Comparison of ENCODE assay signal across 22 cellular contexts in the genomic region with DNA sequence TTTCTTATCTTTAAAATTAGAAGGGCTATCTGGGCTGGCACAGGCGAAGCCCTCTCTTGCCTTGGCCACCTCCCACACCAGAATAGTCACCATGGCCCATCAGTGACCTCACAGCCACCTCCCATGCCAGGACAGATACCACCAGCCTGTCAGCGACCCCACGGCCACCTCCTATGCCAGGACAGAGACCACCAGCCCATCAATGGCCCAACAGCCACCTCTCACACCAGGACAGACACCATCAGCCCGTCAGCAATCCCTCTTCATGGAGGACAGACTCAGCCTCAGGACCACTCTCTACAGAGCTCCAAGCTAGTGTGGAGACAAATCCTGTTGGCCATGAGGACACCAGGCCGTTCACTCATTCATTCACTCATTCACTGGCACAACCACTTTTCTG.
"Had no signal": no experiment of that assay in that cellular context is flagged by ENCODE, and none has a peak within 500 bp of the region (broad histone marks: within the 10 kb centered on the region; RNA-seq: fewer than 3 reads in every experiment).

No MANE protein-coding gene starts in this region.

- DNase-seq: activated CD4-positive, alpha-beta memory T cell treated with anti-CD3 and anti-CD28 coated beads for 36 hours; activated CD4-positive, alpha-beta T cell treated with anti-CD3 and anti-CD28 coated beads, Interleukin-2, amount 10 ng/mL, durations not matched to agents 7 days and 5 days; activated CD4-positive, CD25-positive, alpha-beta regulatory T cell; activated effector memory CD4-positive, alpha-beta T cell treated with Interleukin-2 at 50 U/mL for 16 hours; activated naive CD4-positive, alpha-beta T cell treated with Interleukin-2 at 50 U/mL for 16 hours; activated T-cell treated with anti-CD3 and anti-CD28 coated beads, Interleukin-2, amount 50 U/mL, for 24 hours; brain microvascular endothelial cell; cerebellar nuclear complex; MG63; MV-4-11; NCI-H1092 treated with DMSO at 0.1 percent for 48 hours; NCI-H1417 treated with DMSO at 0.1 percent for 48 hours; NCI-H1694 treated with DMSO at 0.1 percent for 48 hours; NCI-H2081; NCI-H510A treated with DMSO at 0.1 percent for 48 hours; NCI-H69; SIG-M5; T-helper 17 cell; T-helper 9 cell had no signal

- H3K4me3 Mint-ChIP-seq: activated CD4-positive, alpha-beta memory T cell treated with anti-CD3 and anti-CD28 coated beads for 36 hours; activated CD4-positive, alpha-beta T cell treated with anti-CD3 and anti-CD28 coated beads, Interleukin-2, amount 10 ng/mL, durations not matched to agents 7 days and 5 days; activated T-cell treated with anti-CD3 and anti-CD28 coated beads, Interleukin-2, amount 50 U/mL, for 24 hours; activated T-helper 1 cell treated with anti-CD3 and anti-CD28 coated beads, Interleukin-12 subunit alpha, Interleukin-12 subunit beta, Interleukin-2, Interleukin-4 antibody, amounts not matched to agents 30 ng/mL and 10 ng/mL and 1 ng/mL, durations not matched to agents 14 hours and 24 hours and 36 hours; T-helper 17 cell had no signal

- H3K9me3 Mint-ChIP-seq: activated CD4-positive, alpha-beta memory T cell treated with anti-CD3 and anti-CD28 coated beads for 36 hours; activated CD4-positive, alpha-beta T cell treated with anti-CD3 and anti-CD28 coated beads, Interleukin-2, amount 10 ng/mL, durations not matched to agents 7 days and 5 days; activated naive CD4-positive, alpha-beta T cell treated with anti-CD3 and anti-CD28 coated beads, Interleukin-2, amount 50 U/mL, for 72 hours; activated T-cell treated with anti-CD3 and anti-CD28 coated beads, Interleukin-2, amount 50 U/mL, for 24 hours; activated T-helper 1 cell treated with anti-CD3 and anti-CD28 coated beads, Interleukin-12 subunit alpha, Interleukin-12 subunit beta, Interleukin-2, Interleukin-4 antibody, amounts not matched to agents 30 ng/mL and 10 ng/mL and 1 ng/mL, durations not matched to agents 14 hours and 24 hours and 36 hours had no signal

- H3K27ac ChIP-seq: brain microvascular endothelial cell, cardiac muscle cell had no signal

- H3K27me3 ChIP-seq: brain microvascular endothelial cell, cardiac muscle cell, MG63 had no signal

- H3K36me3 ChIP-seq: brain microvascular endothelial cell, cardiac muscle cell, MG63 had no signal

- H3K27me3 Mint-ChIP-seq: activated CD4-positive, alpha-beta memory T cell treated with anti-CD3 and anti-CD28 coated beads for 36 hours; activated CD4-positive, alpha-beta T cell treated with anti-CD3 and anti-CD28 coated beads, Interleukin-2, amount 10 ng/mL, durations not matched to agents 7 days and 5 days; activated T-cell treated with anti-CD3 and anti-CD28 coated beads, Interleukin-2, amount 50 U/mL, for 24 hours had no signal

- H3K4me3 ChIP-seq: cardiac muscle cell, MG63 had no signal

- H3K36me3 Mint-ChIP-seq: activated CD4-positive, alpha-beta memory T cell treated with anti-CD3 and anti-CD28 coated beads for 36 hours; activated naive CD4-positive, alpha-beta T cell treated with anti-CD3 and anti-CD28 coated beads, Interleukin-2, amount 50 U/mL, for 72 hours had no signal

- ATAC-seq: activated naive CD4-positive, alpha-beta T cell treated with anti-CD3 and anti-CD28 coated beads, Interleukin-2, amount 50 U/mL, for 72 hours; T-helper 17 cell had no signal

- H3K27ac Mint-ChIP-seq: activated CD4-positive, alpha-beta memory T cell treated with anti-CD3 and anti-CD28 coated beads for 36 hours; activated CD4-positive, alpha-beta T cell treated with anti-CD3 and anti-CD28 coated beads, Interleukin-2, amount 10 ng/mL, durations not matched to agents 7 days and 5 days; activated naive CD4-positive, alpha-beta T cell treated with anti-CD3 and anti-CD28 coated beads, Interleukin-2, amount 50 U/mL, for 72 hours; activated T-cell treated with anti-CD3 and anti-CD28 coated beads, Interleukin-2, amount 50 U/mL, for 24 hours; activated T-helper 1 cell treated with anti-CD3 and anti-CD28 coated beads, Interleukin-12 subunit alpha, Interleukin-12 subunit beta, Interleukin-2, Interleukin-4 antibody, amounts not matched to agents 30 ng/mL and 10 ng/mL and 1 ng/mL, durations not matched to agents 14 hours and 24 hours and 36 hours; T-helper 17 cell had no signal

- H3K4me1 Mint-ChIP-seq: activated CD4-positive, alpha-beta T cell treated with anti-CD3 and anti-CD28 coated beads, Interleukin-2, amount 10 ng/mL, durations not matched to agents 7 days and 5 days had no signal

- H3K9me3 ChIP-seq: MG63 had no signal
